10 cellular contexts compared by ENCODE assay signal in the genomic region with DNA sequence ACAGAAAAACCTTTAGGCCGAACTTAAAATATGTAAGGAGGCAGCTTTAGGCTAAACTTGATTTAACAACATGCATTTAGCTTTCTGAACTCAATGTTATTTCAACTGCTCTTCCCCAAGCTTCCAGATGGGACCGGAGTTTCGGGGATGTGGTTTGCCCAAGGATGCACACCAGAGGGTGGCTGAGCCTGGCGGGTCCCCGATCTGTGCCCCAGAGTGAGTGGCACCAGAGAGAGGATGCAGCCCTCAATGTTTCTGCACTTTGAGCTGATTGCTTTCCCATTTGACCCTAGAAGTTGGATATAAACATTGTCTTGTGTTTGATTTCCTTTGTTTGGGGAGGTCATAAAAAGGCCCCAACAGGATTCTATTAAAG.
DNase-seq lines count a peak whose midpoint lies in the region; ATAC-seq and TF ChIP-seq lines count a peak whose summit lies in the region.
"Had no signal": no experiment of that assay in that cellular context is flagged by ENCODE, and none has a peak within 500 bp of the region (broad histone marks: within the 10 kb centered on the region; RNA-seq: fewer than 3 reads in every experiment).

No MANE protein-coding gene starts in this region.

- DNase-seq in CD14-positive monocyte (ENCODE audit: low spot score) (no peak), MM.1S (no peak), osteoblast (ENCODE audit: insufficient read length, low spot score, missing footprints) (no peak), DMS79 treated with DMSO at 0.1 percent for 48 hours (lab: John Stamatoyannopoulos, UW) (no peak), omental fat pad (ENCODE audit: low spot score) (no peak)
- no peak for DNase-seq in central memory CD8-positive, alpha-beta T cell (ENCODE audit: low spot score in 2 of 2)
- no peak for DNase-seq in stimulated activated CD4-positive, alpha-beta T cell treated with anti-CD3 and anti-CD28 coated beads, Interleukin-4, amount 100 ng/mL, for 24 hours
- DNase-seq: NCI-H2081 treated with DMSO at 0.1 percent for 48 hours, pancreas had no signal

- H3K9me3 ChIP-seq in MM.1S (replicated peaks; ENCODE audit: insufficient read depth, low read length): no peaks in the 10 kb centered on the region
- no peaks in the 10 kb centered on the region for H3K9me3 ChIP-seq in osteoblast (ENCODE audit: low read depth, low read length)
- H3K9me3 ChIP-seq: pancreas had no signal

- H3K9me3 Mint-ChIP-seq in CD14-positive monocyte: peaks cover 0 to 2% (median 0%) of the 10 kb centered on the region in 7 donors
- no peaks in the 10 kb centered on the region for H3K9me3 Mint-ChIP-seq in central memory CD8-positive, alpha-beta T cell

- H3K27ac Mint-ChIP-seq in CD14-positive monocyte: peak overlapping the region in 4 of 7 donors; percentile 12 to 75 (median 57)
- peak overlapping the region; percentile 94 for H3K27ac Mint-ChIP-seq in central memory CD8-positive, alpha-beta T cell (ENCODE audit: low read depth)

- H3K79me2 ChIP-seq in MM.1S (ENCODE audit: low read length) (no peaks in the 10 kb centered on the region), osteoblast (ENCODE audit: insufficient read depth, low read length) (no peaks in the 10 kb centered on the region)

- TF ChIP-seq CTCF in CD14-positive monocyte (IDR thresholded peaks at IDR 0.05) (no peak), MM.1S (IDR thresholded peaks at IDR 0.05; ENCODE audit: low read length) (no peak), osteoblast (IDR thresholded peaks at IDR 0.05; ENCODE audit: extremely low read depth, low read depth, low read length) (no peak), omental fat pad (IDR thresholded peaks at IDR 0.05) (no peak)

- peaks cover 27% of the 10 kb centered on the region for H3K4me1 Mint-ChIP-seq in CD14-positive monocyte
- peaks cover 27% of the 10 kb centered on the region for H3K4me1 Mint-ChIP-seq in central memory CD8-positive, alpha-beta T cell

- H3K9me2 ChIP-seq in MM.1S (replicated peaks; ENCODE audit: insufficient read depth, low read length): no peaks in the 10 kb centered on the region

- H3K27ac ChIP-seq in MM.1S (ENCODE audit: low read length) (no peak overlapping the region), osteoblast (ENCODE audit: low read depth, low read length) (no peak overlapping the region)
- H3K27ac ChIP-seq: pancreas had no signal

- intact Hi-C loops in CD14-positive monocyte (cut with micrococcal nuclease): no loop called here

- ATAC-seq in central memory CD8-positive, alpha-beta T cell (replicated peaks; ENCODE audit: extremely low read depth, poor library complexity, severe bottlenecking): peak; percentile 39
- ATAC-seq in GM21717 (IDR thresholded peaks at IDR 0.05; ENCODE audit: unreplicated experiment) (no peak), omental fat pad (ENCODE audit: low FRiP score) (no peak)

- H3K4me3 ChIP-seq in MM.1S (ENCODE audit: low read length) (peak overlapping the region; percentile 39), osteoblast (ENCODE audit: insufficient read depth, low read length) (peak overlapping the region; percentile 4)
- H3K4me3 ChIP-seq: pancreas had no signal

- H3F3A ChIP-seq in MM.1S (ENCODE audit: insufficient read depth, low read length): no peaks in the 10 kb centered on the region

- H3K9ac ChIP-seq in MM.1S (ENCODE audit: low read length): no peak overlapping the region

- H3K4me3 Mint-ChIP-seq in CD14-positive monocyte: peak overlapping the region; percentile 82 to 96
- H3K4me3 Mint-ChIP-seq in central memory CD8-positive, alpha-beta T cell: peak overlapping the region; percentile 71

- H3K36me3 Mint-ChIP-seq in CD14-positive monocyte: no peaks in the 10 kb centered on the region
- no peaks in the 10 kb centered on the region for H3K36me3 Mint-ChIP-seq in central memory CD8-positive, alpha-beta T cell (ENCODE audit: insufficient read depth)

- H2AFZ ChIP-seq in MM.1S (ENCODE audit: low read length): peak overlapping the region; percentile 67
- peak overlapping the region; percentile 8 for H2AFZ ChIP-seq in osteoblast (ENCODE audit: low read length)

- no peaks in the 10 kb centered on the region for H3K36me3 ChIP-seq in MM.1S (replicated peaks; ENCODE audit: insufficient read depth, low read length)
- H3K36me3 ChIP-seq in osteoblast (ENCODE audit: insufficient read depth, low read length): no peaks in the 10 kb centered on the region
- H3K36me3 ChIP-seq: pancreas had no signal

- peaks cover 9% of the 10 kb centered on the region; the same call in 1 of the 2 replicates for H3K27me3 ChIP-seq in MM.1S (replicated peaks; ENCODE audit: insufficient read depth, low read length)
- peaks cover 16% of the 10 kb centered on the region for H3K27me3 ChIP-seq in osteoblast (ENCODE audit: insufficient read depth, low read length)

- H3K4me1 ChIP-seq in MM.1S (ENCODE audit: low read length) (peaks cover 11% of the 10 kb centered on the region), osteoblast (ENCODE audit: insufficient read depth, low read length) (peaks cover under 1% of the 10 kb centered on the region)
- H3K4me1 ChIP-seq: pancreas had no signal

- peaks cover 2 to 9% (median 3%) of the 10 kb centered on the region in 3 donors for H3K27me3 Mint-ChIP-seq in CD14-positive monocyte (ENCODE audit: low read depth in 3 of 3)
- peaks cover 11% of the 10 kb centered on the region for H3K27me3 Mint-ChIP-seq in central memory CD8-positive, alpha-beta T cell

- H4K20me1 ChIP-seq in MM.1S (ENCODE audit: insufficient read depth, low read length) (no peaks in the 10 kb centered on the region), osteoblast (ENCODE audit: insufficient read depth, low read length) (no peaks in the 10 kb centered on the region)

- peak overlapping the region; percentile 66 for H3K4me2 ChIP-seq in MM.1S (ENCODE audit: low read depth, low read length)
- H3K4me2 ChIP-seq in osteoblast (ENCODE audit: insufficient read depth, low read length): peak overlapping the region; percentile 3
